ENCODE assay signal across 20 cellular contexts in the genomic region with DNA sequence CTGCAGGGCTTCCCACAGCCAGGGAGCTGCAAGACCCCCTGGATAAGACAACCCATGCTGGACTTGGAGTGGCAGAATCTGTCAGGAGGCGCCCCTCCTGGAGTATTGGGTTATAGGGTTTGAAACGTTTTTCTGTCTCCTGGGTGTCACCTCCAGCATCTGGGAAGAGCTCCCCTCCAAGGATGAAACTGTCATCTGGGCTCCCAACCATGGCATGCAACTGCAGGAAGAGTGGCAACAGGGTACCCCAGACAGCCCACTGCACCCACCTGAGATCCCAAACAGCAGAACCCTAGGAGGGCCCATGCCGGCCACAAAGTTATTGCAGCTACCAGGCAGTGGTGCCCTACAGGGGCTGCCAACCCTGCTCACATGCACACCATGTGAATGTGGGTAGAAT. TPM values are rescaled to one million over a fixed set of nuclear protein-coding genes. Genes with fewer than 3 reads are reported as not detected.
DNase-seq lines count a peak whose midpoint lies in the region; ATAC-seq, FAIRE-seq and TF ChIP-seq lines count a peak whose summit lies in the region.
"Had no signal": no experiment of that assay in that cellular context is flagged by ENCODE, and none has a peak within 500 bp of the region (broad histone marks: within the 10 kb centered on the region; RNA-seq: fewer than 3 reads in every experiment).

No MANE protein-coding gene starts in this region.

- H3K27me3 ChIP-seq in HUES64 (ENCODE audit: insufficient read depth, low read length) (peaks cover 67% of the 10 kb centered on the region), H1 (replicated peaks in 1 of 4; ENCODE audit: control insufficient read depth in 3 of 4, extremely low read depth in 1 of 4, insufficient read depth in 3 of 4, low read length in 3 of 4) (peaks cover 23 to 49% (median 42%) of the 10 kb centered on the region in 4 experiments), neural cell (ENCODE audit: insufficient read depth, low read depth, low read length) (peaks cover 61% of the 10 kb centered on the region)

- H3K79me2 ChIP-seq in H1 (ENCODE audit: control insufficient read depth in 1 of 2, insufficient read depth in 2 of 2, low read length in 2 of 2) (no peaks in the 10 kb centered on the region), neural cell (replicated peaks; ENCODE audit: insufficient read depth, low read length) (no peaks in the 10 kb centered on the region)

- no peak overlapping the region for H3K14ac ChIP-seq in H1 (ENCODE audit: insufficient read length)

- H3K4me1 Mint-ChIP-seq in activated CD8-positive, alpha-beta T cell treated with anti-CD3 and anti-CD28 coated beads, Interleukin-2, amount 10 ng/mL, durations not matched to agents 7 days and 5 days (ENCODE audit: low read depth) = no peaks in the 10 kb centered on the region

- TF ChIP-seq POLR2A in A549 (IDR thresholded peaks at IDR 0.05; ENCODE audit: low read length) = no peak
- no peak for TF ChIP-seq POLR2A in H1 (IDR thresholded peaks at IDR 0.05; ENCODE audit: control extremely low read depth in 1 of 2, low read depth in 2 of 2, low read length in 2 of 2)

- H3K9ac ChIP-seq in HUES64 (ENCODE audit: low read depth, low read length) = no peak overlapping the region
- H3K9ac ChIP-seq in H1 (replicated peaks in 1 of 4; ENCODE audit: extremely low read depth in 1 of 4, low read depth in 3 of 4, low read length in 3 of 4) = no peak overlapping the region
- peak overlapping the region; percentile 47 for H3K9ac ChIP-seq in neural cell (ENCODE audit: low read length)

- FAIRE-seq in A549 (lab: Jason Lieb, UNC) = no peak
- FAIRE-seq in H1 (lab: Jason Lieb, UNC) = no peak
- FAIRE-seq: GM12892, GM19239 had no signal

- H3K27ac Mint-ChIP-seq in activated CD8-positive, alpha-beta T cell treated with anti-CD3 and anti-CD28 coated beads, Interleukin-2, amount 10 ng/mL, durations not matched to agents 7 days and 5 days = no peak overlapping the region

- H3K27ac ChIP-seq in A549 = no peak overlapping the region
- H3K27ac ChIP-seq in HUES64 (ENCODE audit: low read depth, low read length) = no peak overlapping the region
- H3K27ac ChIP-seq in H1 (ENCODE audit: low read depth, low read length) = no peak overlapping the region
- no peak overlapping the region for H3K27ac ChIP-seq in neural cell (ENCODE audit: low read length)
- H3K27ac ChIP-seq: HL-60 had no signal

- no peak overlapping the region for H3K23ac ChIP-seq in H1 (ENCODE audit: insufficient read length)

- POLR2A ChIA-PET in A549 (lab: Yijun Ruan, JAX) (no interaction called here), H1 (lab: Charles Lee; ENCODE audit: partially characterized antibody) (no interaction called here)
- POLR2A ChIA-PET in activated CD8-positive, alpha-beta T cell treated with anti-CD3 and anti-CD28 coated beads, Interleukin-2, amount 10 ng/mL, durations not matched to agents 7 days and 5 days (lab: Charles Lee) = no interaction called here

- H3K4me3 Mint-ChIP-seq in activated CD8-positive, alpha-beta T cell treated with anti-CD3 and anti-CD28 coated beads, Interleukin-2, amount 10 ng/mL, durations not matched to agents 7 days and 5 days = no peak overlapping the region

- WGBS in A549 (ENCODE audit: missing lambda C conversion rate) = 0% methylated on average over 1 of the region's 3 CpGs
- 71% methylated on average over 3 of the region's 3 CpGs for WGBS in HUES64
- 66% methylated on average over 3 of the region's 3 CpGs; no CpG with 5 or more reads in 1 of the 2 experiments for WGBS in H1 (ENCODE audit: extremely low coverage in 1 of 2, insufficient coverage in 1 of 2, insufficient read length in 1 of 2, insufficient replicate concordance in 2 of 2, low coverage in 1 of 2, low lambda C conversion rate in 2 of 2, missing lambda C conversion rate in 1 of 2), 2 experiments

- no peaks in the 10 kb centered on the region for H3K9me2 ChIP-seq in neural cell (ENCODE audit: insufficient read depth, low read length)

- TF ChIP-seq EP300 in A549 (IDR thresholded peaks at IDR 0.05) = no peak
- no peak for TF ChIP-seq EP300 in H1 (IDR thresholded peaks at IDR 0.05; ENCODE audit: borderline replicate concordance in 1 of 2, low read depth in 2 of 2, low read length in 2 of 2)
- no peak for TF ChIP-seq EP300 in neural cell (conservative IDR thresholded peaks at IDR 0.05; ENCODE audit: poor library complexity, severe bottlenecking)

- H3K27me3 Mint-ChIP-seq in activated CD8-positive, alpha-beta T cell treated with anti-CD3 and anti-CD28 coated beads, Interleukin-2, amount 10 ng/mL, durations not matched to agents 7 days and 5 days (ENCODE audit: low read depth) = peaks cover 44% of the 10 kb centered on the region

- 0 out of 2 replicates have a peak overlapping the region, but pooled peaks have one; percentile 9 for H4K8ac ChIP-seq in H1 (ENCODE audit: extremely low read depth, insufficient read depth, low read length)

- H4K5ac ChIP-seq in H1 (ENCODE audit: insufficient read length, low read depth, low read length) = no peak overlapping the region

- H3K4me3 ChIP-seq in A549 = no peak overlapping the region
- H3K4me3 ChIP-seq in HUES64 (ENCODE audit: low read length) = peak overlapping the region; percentile 41
- H3K4me3 ChIP-seq in H1 (ENCODE audit: extremely low read depth in 1 of 4, insufficient read depth in 2 of 4, low read depth in 3 of 4, low read length in 4 of 4) = peak overlapping the region in 1 of 4 experiments; percentile 58; a peak in 3 of 8 replicates
- H3K4me3 ChIP-seq in neural cell (ENCODE audit: low read length) = peak overlapping the region; percentile 68

- no peak for TF ChIP-seq RAD21 in A549 (conservative IDR thresholded peaks at IDR 0.05 in 1 of 2, IDR thresholded peaks at IDR 0.05 in 1 of 2)
- TF ChIP-seq RAD21 in H1 (IDR thresholded peaks at IDR 0.05 in 1 of 2, conservative IDR thresholded peaks at IDR 0.05 in 1 of 2; ENCODE audit: low read depth in 2 of 2, low read length in 2 of 2) = no peak
- no peak for TF ChIP-seq RAD21 in neural cell (conservative IDR thresholded peaks at IDR 0.05)

- H3K36me3 Mint-ChIP-seq in activated CD8-positive, alpha-beta T cell treated with anti-CD3 and anti-CD28 coated beads, Interleukin-2, amount 10 ng/mL, durations not matched to agents 7 days and 5 days (ENCODE audit: low read depth) = no peaks in the 10 kb centered on the region

- no peak for DNase-seq in A549 (ENCODE audit: low read depth in 1 of 2, low spot score in 1 of 2)
- no peak for DNase-seq in H1 (ENCODE audit: low read depth in 1 of 2, low spot score in 2 of 2)
- no peak for DNase-seq in AG08396 (ENCODE audit: low spot score)
- DNase-seq in DMS 273 (lab: John Stamatoyannopoulos, UW; ENCODE audit: unreplicated experiment) = no peak
- no peak for DNase-seq in activated CD8-positive, alpha-beta T cell treated with anti-CD3 and anti-CD28 coated beads, Interleukin-2, amount 10 ng/mL, durations not matched to agents 7 days and 5 days
- DNase-seq: DMS79, GDM1, KG1, NCI-H1092, NCI-H510A, SIG-M5 had no signal

- peaks cover 4% of the 10 kb centered on the region; the same call in 1 of the 3 replicates for H3K4me1 ChIP-seq in A549
- no peaks in the 10 kb centered on the region for H3K4me1 ChIP-seq in HUES64 (ENCODE audit: insufficient read depth, low read length)
- H3K4me1 ChIP-seq in H1 (replicated peaks in 1 of 4; ENCODE audit: control insufficient read depth in 3 of 4, insufficient read depth in 4 of 4, low read length in 3 of 4) = peaks cover 0 to 3% (median under 1%) of the 10 kb centered on the region in 4 experiments; a peak in 3 of 7 replicates

- H3K18ac ChIP-seq in H1 (ENCODE audit: extremely low read depth, low read length) = no peak overlapping the region

- peaks cover 10% of the 10 kb centered on the region; the same call in 1 of the 2 replicates for H3K23me2 ChIP-seq in H1 (ENCODE audit: low read depth, low read length)

- H2BK12ac ChIP-seq in H1 (ENCODE audit: low read depth, low read length) = no peak overlapping the region

- H3K79me1 ChIP-seq in H1 (ENCODE audit: low read depth, low read length) = no peaks in the 10 kb centered on the region

- CTCF ChIA-PET in A549 (lab: Yijun Ruan, JAX) (interaction anchor here (1.5 to 3.1 kb wide), 3 partner anchors 9 to 91 kb away, joined by 4 to 13 read pairs (median 5); no protein-coding TSS in a partner anchor), H1 (lab: Charles Lee; ENCODE audit: partially characterized antibody) (interaction anchor here (0.7 to 1.3 kb wide), 4 partner anchors 92 to 365 kb away, joined by 3 to 6 read pairs (median 3); no protein-coding TSS in a partner anchor)
- CTCF ChIA-PET in activated CD8-positive, alpha-beta T cell treated with anti-CD3 and anti-CD28 coated beads, Interleukin-2, amount 10 ng/mL, durations not matched to agents 7 days and 5 days (lab: Charles Lee) = interaction anchor here (3.8 kb wide), 1 partner anchor 92 kb away, joined by 15 read pairs; no protein-coding TSS in a partner anchor

- H4K20me1 ChIP-seq in H1 (replicated peaks in 1 of 2; ENCODE audit: control insufficient read depth in 1 of 2, insufficient read depth in 2 of 2, low read length in 2 of 2) = no peaks in the 10 kb centered on the region
- no peaks in the 10 kb centered on the region for H4K20me1 ChIP-seq in neural cell (ENCODE audit: insufficient read depth)

- no peak overlapping the region for H3K4ac ChIP-seq in H1 (replicated peaks; ENCODE audit: insufficient read length, low read depth, low read length)

- H3K56ac ChIP-seq in H1 (replicated peaks; ENCODE audit: insufficient read length, low read depth, low read length) = no peak overlapping the region

- H3K9me3 ChIP-seq in A549 (no peaks in the 10 kb centered on the region), HUES64 (ENCODE audit: insufficient read depth, low read depth, low read length) (no peaks in the 10 kb centered on the region), H1 (ENCODE audit: insufficient read depth in 2 of 2, low read depth in 1 of 2, low read length in 1 of 2) (no peaks in the 10 kb centered on the region), neural cell (ENCODE audit: low read length) (no peaks in the 10 kb centered on the region)

- H2AFZ ChIP-seq in H1 (ENCODE audit: low read length) (no peak overlapping the region), neural cell (ENCODE audit: low read depth, low read length) (no peak overlapping the region)

- no peak overlapping the region for H2BK5ac ChIP-seq in H1 (ENCODE audit: low read depth, low read length)

- TF ChIP-seq CTCF in A549 (IDR thresholded peaks at IDR 0.05) (no peak), H1 (IDR thresholded peaks at IDR 0.05; ENCODE audit: control extremely low read depth in 1 of 3, insufficient read depth in 1 of 3, low read depth in 1 of 3, low read length in 3 of 3) (0 out of 4 replicates have a peak, but pooled peaks of 1 of the 3 experiments have one; percentile 0), neural cell (IDR thresholded peaks at IDR 0.05; ENCODE audit: poor library complexity, severe bottlenecking) (no peak)

- H3F3A ChIP-seq in neural cell (ENCODE audit: insufficient read depth, low read length, poor library complexity, severe bottlenecking) = no peaks in the 10 kb centered on the region

- no peaks in the 10 kb centered on the region for H3K9me3 Mint-ChIP-seq in activated CD8-positive, alpha-beta T cell treated with anti-CD3 and anti-CD28 coated beads, Interleukin-2, amount 10 ng/mL, durations not matched to agents 7 days and 5 days (ENCODE audit: insufficient read depth)

- no peak overlapping the region for H2BK120ac ChIP-seq in H1 (replicated peaks; ENCODE audit: low read depth, low read length)

- H2BK15ac ChIP-seq in H1 (ENCODE audit: low read length) = no peak overlapping the region

- H3K36me3 ChIP-seq in HUES64 (ENCODE audit: insufficient read depth, low read length) = no peaks in the 10 kb centered on the region
- no peaks in the 10 kb centered on the region; a peak in 2 of 8 replicates for H3K36me3 ChIP-seq in H1 (ENCODE audit: control insufficient read depth in 2 of 4, insufficient read depth in 4 of 4, low read length in 3 of 4)
- no peaks in the 10 kb centered on the region for H3K36me3 ChIP-seq in neural cell (ENCODE audit: insufficient read depth, low read length)

- no peak for ATAC-seq in A549
- ATAC-seq in activated CD8-positive, alpha-beta T cell treated with anti-CD3 and anti-CD28 coated beads, Interleukin-2, amount 10 ng/mL, durations not matched to agents 7 days and 5 days = no peak
- ATAC-seq in GM19467 (IDR thresholded peaks at IDR 0.05; ENCODE audit: unreplicated experiment) = no peak

- no peak overlapping the region for H2BK20ac ChIP-seq in H1 (ENCODE audit: low read length)

- H3K4me2 ChIP-seq in A549 = peak overlapping the region; percentile 98; the same call in 1 of the 3 replicates
- peak overlapping the region; percentile 57 to 71; a peak in 2 of 4 replicates for H3K4me2 ChIP-seq in H1 (ENCODE audit: insufficient read depth in 1 of 2, low read depth in 2 of 2, low read length in 2 of 2)
- peak overlapping the region; percentile 59 for H3K4me2 ChIP-seq in neural cell (ENCODE audit: low read length)

- H4K91ac ChIP-seq in H1 (replicated peaks; ENCODE audit: insufficient read length, low read length) = no peak overlapping the region

- no peak overlapping the region for H2AK5ac ChIP-seq in H1 (ENCODE audit: low read depth, low read length)

RNA-seq across cellular contexts. Expression of gene GSG1L, which starts 0.6 kb away (rescaled TPM):
- polyA plus RNA-seq in A549 (2011; rRNA removed) (not detected in 2 replicates), A549 (2017; fragmentation: RNase III; extraction: RNeasy Plus Mini Kit Qiagen cat#74134 plus additional on column Dnase treatment) (not detected in 3 replicates), H1 (2011; rRNA removed) (1.1 and 1.5 TPM in 2 replicates), neural cell (0.85 TPM in 1 of 2 replicates, not detected in the other)
- not detected in 2 replicates for polyA plus RNA-seq in A549 (2012; cell fraction: cytosol; rRNA removed)
- not detected in 2 replicates for polyA plus RNA-seq in A549 (2012; cell fraction: nucleus; rRNA removed)
- polyA minus RNA-seq in A549 (2011; rRNA and poly(A)+ RNA removed) = not detected in 2 replicates
- polyA plus RNA-seq in HUES64 (2013, experiment 1 of 2) = 0.35 TPM
- 0.32 TPM for polyA plus RNA-seq in HUES64 (2013, experiment 2 of 2)
- 0.71 and 0.90 TPM in 2 replicates for total RNA-seq in H1 (2021; fragmentation: NEBNext Ultra II Directional; extraction: Animal tissue kit (Norgen Biotek cat#: 25700))
- 1.2 TPM for polyA plus RNA-seq in H1 (2011; cell fraction: cytosol; rRNA removed)
- polyA plus RNA-seq in H1 (2011; cell fraction: nucleus; rRNA removed) = 1.2 TPM
- 0.52 to 0.87 TPM (median 0.72 TPM) in 3 of 4 replicates, not detected in the other for polyA plus RNA-seq in H1 (2012, experiment 1 of 2)
- polyA plus RNA-seq in H1 (2012, experiment 2 of 2) = 0.52 TPM
- polyA plus RNA-seq in H1 (2013, experiment 1 of 2) = 0.36 TPM
- polyA plus RNA-seq in H1 (2013, experiment 2 of 2) = 0.22 TPM
- 0.50 and 0.93 TPM in 2 replicates for polyA minus RNA-seq in H1 (2011; rRNA and poly(A)+ RNA removed)
- polyA minus RNA-seq in H1 (2011; cell fraction: cytosol; rRNA and poly(A)+ RNA removed) = not detected
- 0.30 TPM for polyA minus RNA-seq in H1 (2011; cell fraction: nucleus; rRNA and poly(A)+ RNA removed)
- 0.12 and 0.24 TPM in 2 replicates for polyA minus RNA-seq in neural cell
- total RNA-seq in activated CD8-positive, alpha-beta T cell treated with anti-CD3 and anti-CD28 coated beads, Interleukin-2, amount 10 ng/mL, durations not matched to agents 7 days and 5 days = under 1 TPM; 0.08 to 0.39 TPM
- total RNA-seq: A172, M059J, RPMI7951 had no signal
